Comparison of ENCODE assay signal across 14 cellular contexts in the genomic region with DNA sequence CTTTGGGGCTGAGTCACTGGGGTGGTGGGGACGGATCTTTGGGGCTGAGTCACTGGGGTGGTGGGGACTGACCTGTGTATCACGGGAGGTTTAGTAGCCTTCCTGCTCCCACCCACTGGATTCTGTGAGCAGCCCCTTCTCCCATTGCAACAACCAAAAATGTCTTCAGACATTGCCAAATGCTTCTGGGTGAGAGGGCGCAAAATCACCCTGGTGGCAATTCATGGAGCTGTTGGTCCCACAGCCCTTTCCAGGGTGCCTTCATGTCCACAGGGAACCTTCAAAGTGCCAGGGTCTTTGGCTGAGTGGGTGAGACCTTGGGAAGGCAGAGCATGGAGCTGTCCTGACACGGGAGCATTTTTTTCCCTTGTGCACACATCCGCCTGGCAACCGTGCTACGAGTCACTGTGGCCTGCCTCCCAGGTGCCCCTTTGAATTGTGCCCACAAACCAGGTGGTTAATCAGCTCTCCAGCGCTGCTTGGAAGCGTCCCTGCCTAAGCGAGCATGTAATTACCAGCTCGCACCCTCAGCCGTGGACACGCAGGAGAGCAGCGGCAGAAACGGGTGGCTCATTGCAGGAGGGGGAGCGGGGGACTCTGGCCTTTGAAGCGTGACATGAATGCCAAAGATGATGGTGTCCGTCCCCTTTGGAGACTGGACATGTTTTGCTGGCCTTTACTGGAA. TPM values are rescaled to one million over a fixed set of nuclear protein-coding genes. Genes with fewer than 3 reads are reported as not detected.
DNase-seq lines count a peak whose midpoint lies in the region; ATAC-seq, FAIRE-seq and TF ChIP-seq lines count a peak whose summit lies in the region.
"Had no signal": no experiment of that assay in that cellular context is flagged by ENCODE, and none has a peak within 500 bp of the region (broad histone marks: within the 10 kb centered on the region; RNA-seq: fewer than 3 reads in every experiment).

No MANE protein-coding gene starts in this region.

- peak overlapping the region; percentile 69 for H2AK9ac ChIP-seq in IMR-90 (replicated peaks; ENCODE audit: low read depth, low read length, poor library complexity)

- dilution Hi-C loops in IMR-90 (cut with HindIII; ENCODE audit: low sequenced_read_pairs, unreplicated experiment), result no loop called here

- H3K4me3 ChIP-seq in IMR-90 (ENCODE audit: insufficient read depth, low read depth, low read length) (no peak overlapping the region), adipocyte (ENCODE audit: low read length) (no peak overlapping the region), kidney (ENCODE audit: low read length in 2 of 2) (no peak overlapping the region)
- H3K4me3 ChIP-seq: tibial nerve had no signal

- H3K4me2 ChIP-seq in IMR-90 (ENCODE audit: low read depth, low read length), result no peak overlapping the region

- in situ Hi-C loops in IMR-90 (cut with MboI; ENCODE audit: low sequenced_read_pairs), result no loop called here

- H2BK120ac ChIP-seq in IMR-90 (ENCODE audit: low read depth, low read length), result peak overlapping the region; percentile 87

- peak overlapping the region; percentile 13; the same call in 1 of the 2 replicates for H4K5ac ChIP-seq in IMR-90 (ENCODE audit: low read depth, low read length)

- peaks cover 20% of the 10 kb centered on the region for H3K9me3 Mint-ChIP-seq in nephron progenitor cell

- intact Hi-C loops in IMR-90 (cut with micrococcal nuclease), result no loop called here
- intact Hi-C loops in kidney (cut with DNase I), result no loop called here

- peaks cover 7% of the 10 kb centered on the region for H3K27me3 Mint-ChIP-seq in nephron progenitor cell (ENCODE audit: low read depth, poor library complexity)

- H4K20me1 ChIP-seq in IMR-90 (ENCODE audit: insufficient read depth, low read length), result no peaks in the 10 kb centered on the region

- peak overlapping the region; percentile 76 for H2BK20ac ChIP-seq in IMR-90 (ENCODE audit: low read depth, low read length)

- peak overlapping the region; percentile 75 for H3K23ac ChIP-seq in IMR-90 (ENCODE audit: low read depth, low read length)

- peak overlapping the region; percentile 48 for H2AFZ ChIP-seq in IMR-90 (replicated peaks; ENCODE audit: low read length, poor library complexity)

- H3K14ac ChIP-seq in IMR-90 (replicated peaks; ENCODE audit: low read depth, low read length), result peak overlapping the region; percentile 72; the same call in 1 of the 2 replicates

- peaks cover 4% of the 10 kb centered on the region for H3K9me3 ChIP-seq in IMR-90 (ENCODE audit: control insufficient read depth, insufficient read depth, low read length)
- peaks cover 7% of the 10 kb centered on the region for H3K9me3 ChIP-seq in adipocyte (ENCODE audit: control insufficient read depth, low read length)
- H3K9me3 ChIP-seq in kidney (ENCODE audit: control insufficient read depth in 1 of 2, low read length in 2 of 2), result peaks cover 0 to 11% of the 10 kb centered on the region in 2 donors

- peaks cover 0 to 3% of the 10 kb centered on the region in 2 experiments; a peak in 2 of 4 replicates for H3K79me1 ChIP-seq in IMR-90 (ENCODE audit: low read depth in 1 of 2, low read length in 2 of 2)

- ATAC-seq in IMR-90 (ENCODE audit: low read depth), result no peak; the same call in 1 of the 2 replicates

- no peak overlapping the region for H3K4me3 Mint-ChIP-seq in nephron progenitor cell

- H3K9ac ChIP-seq in IMR-90 (ENCODE audit: low read depth, low read length) (no peak overlapping the region), adipocyte (ENCODE audit: low read length) (no peak overlapping the region), kidney (ENCODE audit: low read length in 2 of 2) (peak overlapping the region in 1 of 2 donors; percentile 26)

- no peak overlapping the region for H3K27ac Mint-ChIP-seq in nephron progenitor cell

- H3K27me3 ChIP-seq in IMR-90 (ENCODE audit: control insufficient read depth, insufficient read depth, low read length) (no peaks in the 10 kb centered on the region), adipocyte (replicated peaks; ENCODE audit: control insufficient read depth, insufficient read depth, low read length) (no peaks in the 10 kb centered on the region)
- H3K27me3 ChIP-seq: tibial nerve had no signal

- TF ChIP-seq POLR2A in IMR-90 (IDR thresholded peaks at IDR 0.05; ENCODE audit: low read depth, low read length), result no peak

- peak overlapping the region; percentile 41; the same call in 1 of the 2 replicates for H3K27ac ChIP-seq in IMR-90 (ENCODE audit: insufficient read depth, low read length)
- H3K27ac ChIP-seq in kidney (ENCODE audit: low read depth in 2 of 2, low read length in 2 of 2), result peak overlapping the region in 1 of 2 donors; percentile 23
- H3K27ac ChIP-seq: 22Rv1, tibial nerve had no signal

- peak overlapping the region; percentile 5; the same call in 1 of the 2 replicates for H3K18ac ChIP-seq in IMR-90 (ENCODE audit: low read depth, low read length)

- H3K4me1 Mint-ChIP-seq in nephron progenitor cell, result peaks cover 55% of the 10 kb centered on the region

- CTCF ChIA-PET in IMR-90 (lab: Yijun Ruan, JAX), result no interaction called here

- H3K4ac ChIP-seq in IMR-90 (ENCODE audit: low read depth, low read length), result peak overlapping the region; percentile 88

- peak overlapping the region; percentile 95 for H2AK5ac ChIP-seq in IMR-90 (ENCODE audit: low read depth, low read length)

- peak overlapping the region; percentile 56; the same call in 1 of the 3 replicates for H2BK15ac ChIP-seq in IMR-90 (ENCODE audit: low read depth, low read length)

- POLR2A ChIA-PET in IMR-90 (lab: Charles Lee; ENCODE audit: unreplicated experiment), result no interaction called here

- H4K8ac ChIP-seq in IMR-90 (ENCODE audit: low read depth in 2 of 2, low read length in 2 of 2), result peak overlapping the region; percentile 72 to 81; a peak in 3 of 4 replicates

- DNase-seq in NCI-H1417 (lab: John Stamatoyannopoulos, UW), result peak in 2 of 3 experiments; percentile 63 to 85
- no peak for DNase-seq in NCI-H1417 treated with DMSO at 0.1 percent for 48 hours (lab: John Stamatoyannopoulos, UW)
- DNase-seq in IMR-90, result peak; percentile 36
- DNase-seq in adipocyte (ENCODE audit: low read depth), result peak; percentile 24
- DNase-seq in nephron progenitor cell, result peak; percentile 32
- DNase-seq in kidney, result no peak
- no peak for DNase-seq in NCI-H2081 (lab: John Stamatoyannopoulos, UW)
- DNase-seq in COLO829 (ENCODE audit: low spot score), result no peak
- DNase-seq: Calu3, NCI-H446 treated with DMSO at 0.1 percent for 48 hours, SIG-M5 had no signal

- H3K36me3 Mint-ChIP-seq in nephron progenitor cell (ENCODE audit: low read depth), result no peaks in the 10 kb centered on the region

- TF ChIP-seq CTCF in IMR-90 (conservative IDR thresholded peaks at IDR 0.05; ENCODE audit: low read depth, low read length) (no peak), nephron progenitor cell (IDR thresholded peaks at IDR 0.05) (no peak), kidney (IDR thresholded peaks at IDR 0.05; ENCODE audit: borderline replicate concordance, extremely low read depth, insufficient read depth) (no peak)

- WGBS in IMR-90 (ENCODE audit: extremely low coverage in 2 of 2, insufficient read length in 1 of 2), 2 experiments, result 93% methylated on average over 11 of the region's 18 CpGs; no CpG with 5 or more reads in 1 of the 2 experiments

- H3K4me1 ChIP-seq in IMR-90 (ENCODE audit: control insufficient read depth, insufficient read depth, low read length) (peaks cover 14% of the 10 kb centered on the region), adipocyte (ENCODE audit: control insufficient read depth, insufficient read depth, low read length) (peaks cover 12% of the 10 kb centered on the region), kidney (ENCODE audit: control insufficient read depth in 1 of 2, insufficient read depth in 1 of 2, low read depth in 1 of 2, low read length in 2 of 2) (peaks cover 0 to 8% of the 10 kb centered on the region in 2 donors)
- H3K4me1 ChIP-seq: tibial nerve had no signal

- BruUV-seq in IMR-90 (replicated peaks; lab: Mats Ljungman, UMichigan), result no TSS peak

- H4K91ac ChIP-seq in IMR-90 (ENCODE audit: insufficient read depth, low read depth, low read length), result peak overlapping the region; percentile 80

- no peak for TF ChIP-seq RAD21 in IMR-90 (IDR thresholded peaks at IDR 0.05; ENCODE audit: low read length)

- no peak overlapping the region; the same call in 1 of the 2 replicates for H3K56ac ChIP-seq in IMR-90 (ENCODE audit: extremely low read depth, insufficient read depth, low read length)

- no peak for FAIRE-seq in kidney (lab: Jason Lieb, UNC)
- FAIRE-seq: endometrium had no signal

- H3K36me3 ChIP-seq in IMR-90 (ENCODE audit: control insufficient read depth, insufficient read depth, low read length) (no peaks in the 10 kb centered on the region), adipocyte (ENCODE audit: control insufficient read depth, insufficient read depth, low read length, severe bottlenecking) (no peaks in the 10 kb centered on the region), kidney (ENCODE audit: control insufficient read depth in 1 of 2, insufficient read depth in 2 of 2, low read length in 2 of 2) (no peaks in the 10 kb centered on the region)
- H3K36me3 ChIP-seq: tibial nerve had no signal

- H3K9me1 ChIP-seq in IMR-90 (ENCODE audit: insufficient read depth, low read length), result peaks cover 3% of the 10 kb centered on the region; the same call in 1 of the 2 replicates

- H2BK5ac ChIP-seq in IMR-90 (ENCODE audit: low read depth, low read length, poor library complexity, severe bottlenecking), result peak overlapping the region; percentile 95

TF ChIP-seq in IMR-90, 13 proteins besides CTCF, POLR2A, EP300 and RAD21:
- TF ChIP-seq CEBPB (IDR thresholded peaks at IDR 0.05; ENCODE audit: low read depth, low read length) (peak; percentile 59), CHD1 (IDR thresholded peaks at IDR 0.05; ENCODE audit: low read depth, low read length) (no peak)

RNA-seq across cellular contexts. Expression of a gene that starts 27.4 kb away (rescaled TPM):
- total RNA-seq in IMR-90 (2012; rRNA removed) (2.2 and 2.5 TPM in 2 replicates), kidney (1.2 TPM)
- polyA plus RNA-seq in IMR-90 (2012; rRNA removed) (18.0 and 18.3 TPM in 2 replicates), kidney (ENCODE audit: insufficient read depth, low read depth, low replicate concordance) (4.5 TPM)
- 11.4 and 19.3 TPM in 2 replicates for polyA plus RNA-seq in IMR-90 (2012; cell fraction: cytosol; rRNA removed)
- polyA plus RNA-seq in IMR-90 (2012; cell fraction: nucleus; rRNA removed; ENCODE audit: low replicate concordance), result 7.7 and 18.8 TPM in 2 replicates
- total RNA-seq: Calu3 had no signal

Comparison
In these comparisons a context has a peak if more than half of its experiments do, and no peak if none do; other contexts are left out.
1. DNase-seq: peak in NCI-H1417 (2 of 3), IMR-90 (single experiment), adipocyte (single experiment) and nephron progenitor cell (single experiment); none in NCI-H1417 treated with DMSO at 0.1 percent for 48 hours (single experiment), kidney (single experiment), NCI-H2081 (0 of 2) and COLO829 (single experiment).